Comparison of ENCODE assay signal across 1 cellular context in the genomic region with DNA sequence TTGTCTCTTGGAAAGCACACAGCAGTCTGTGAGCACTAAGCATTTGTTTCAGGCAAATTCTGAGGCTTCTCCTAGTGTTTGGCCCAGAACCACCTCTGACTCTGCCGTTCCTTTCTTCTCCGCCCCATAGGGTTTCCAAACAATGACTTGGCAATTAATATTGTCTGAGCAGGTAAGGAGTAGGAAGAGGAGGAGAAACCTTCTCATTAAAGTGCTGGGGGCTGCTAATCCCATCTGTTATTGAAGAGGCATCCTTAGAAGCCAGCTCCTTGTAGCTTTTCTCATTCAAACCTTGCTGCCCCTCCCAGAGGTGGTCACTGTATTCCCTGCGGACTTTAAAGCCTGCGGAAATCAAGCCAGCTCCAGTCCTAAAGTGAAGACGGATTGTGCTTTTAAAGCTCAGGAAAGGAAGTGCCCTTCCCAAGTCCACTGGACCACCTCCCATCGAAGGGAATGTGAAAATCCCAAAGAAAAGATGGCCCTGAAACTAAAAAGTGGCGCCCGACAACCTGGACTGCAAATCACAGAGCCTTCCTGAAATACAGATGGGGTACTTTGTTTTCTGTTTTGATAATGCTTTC.
TF ChIP-seq lines count a peak whose summit lies in the region.

No MANE protein-coding gene starts in this region.

TF ChIP-seq in Ishikawa, 13 proteins besides CTCF, POLR2A, EP300 and RAD21 (continued from another document):
- TF ChIP-seq FOXM1 (IDR thresholded peaks at IDR 0.05; ENCODE audit: borderline replicate concordance, low read depth), result no peak
- no peak for TF ChIP-seq REST (IDR thresholded peaks at IDR 0.05; ENCODE audit: low read depth)
- TF ChIP-seq CEBPB (IDR thresholded peaks at IDR 0.05), result no peak; the same call in 1 of the 2 replicates
